ENCODE assay signal across 1 cellular context in the genomic region with DNA sequence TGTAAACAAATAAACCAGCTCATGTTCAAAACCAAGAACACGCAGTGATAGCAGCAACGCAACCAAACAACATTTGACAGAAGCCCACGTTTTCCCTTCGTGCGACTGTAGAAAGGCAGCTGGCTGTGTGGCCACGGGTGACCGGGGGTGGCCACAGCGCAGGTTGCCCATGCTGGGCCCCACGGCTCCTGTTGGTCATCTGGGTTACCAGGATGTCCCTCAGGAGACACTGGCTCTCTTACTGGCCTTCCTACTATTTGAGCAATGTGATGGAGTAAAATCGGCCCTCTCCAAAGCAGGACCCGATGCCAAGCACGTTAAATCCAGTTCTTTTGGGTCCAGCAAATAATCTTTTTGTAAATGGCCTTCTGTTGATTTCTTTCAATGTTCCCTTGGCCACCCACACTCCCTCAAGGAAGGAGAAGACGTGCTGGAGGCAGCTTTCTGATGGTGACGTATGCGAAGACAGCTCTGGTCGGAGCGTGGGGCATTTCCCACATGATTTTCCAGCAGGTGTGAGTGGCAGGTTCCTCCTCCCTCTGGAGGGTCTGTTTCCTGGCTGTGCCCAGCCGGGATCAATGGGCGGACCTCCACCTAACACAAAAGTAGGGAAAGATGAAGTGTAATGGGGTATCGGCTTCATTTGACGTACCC.
TF ChIP-seq lines count a peak whose summit lies in the region.

No MANE protein-coding gene starts in this region.

TF ChIP-seq in IMR-90, 13 proteins besides CTCF, POLR2A, EP300 and RAD21 (continued from another document):
- TF ChIP-seq, protein P1, sequence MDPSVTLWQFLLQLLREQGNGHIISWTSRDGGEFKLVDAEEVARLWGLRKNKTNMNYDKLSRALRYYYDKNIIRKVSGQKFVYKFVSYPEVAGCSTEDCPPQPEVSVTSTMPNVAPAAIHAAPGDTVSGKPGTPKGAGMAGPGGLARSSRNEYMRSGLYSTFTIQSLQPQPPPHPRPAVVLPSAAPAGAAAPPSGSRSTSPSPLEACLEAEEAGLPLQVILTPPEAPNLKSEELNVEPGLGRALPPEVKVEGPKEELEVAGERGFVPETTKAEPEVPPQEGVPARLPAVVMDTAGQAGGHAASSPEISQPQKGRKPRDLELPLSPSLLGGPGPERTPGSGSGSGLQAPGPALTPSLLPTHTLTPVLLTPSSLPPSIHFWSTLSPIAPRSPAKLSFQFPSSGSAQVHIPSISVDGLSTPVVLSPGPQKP (IDR thresholded peaks at IDR 0.05; ENCODE audit: borderline replicate concordance, low read depth, low read length) = no peak
- no peak for TF ChIP-seq BHLHE40 (IDR thresholded peaks at IDR 0.05; ENCODE audit: low read depth, low read length)
- TF ChIP-seq CEBPB (IDR thresholded peaks at IDR 0.05; ENCODE audit: low read depth, low read length) = no peak
- no peak for TF ChIP-seq MXI1 (IDR thresholded peaks at IDR 0.05; ENCODE audit: borderline replicate concordance, low read depth, low read length)
- TF ChIP-seq CHD1 (IDR thresholded peaks at IDR 0.05; ENCODE audit: low read depth, low read length) = no peak
- TF ChIP-seq RCOR1 (IDR thresholded peaks at IDR 0.05; ENCODE audit: insufficient replicate concordance, low read length) = no peak
- no peak for TF ChIP-seq MAFK (IDR thresholded peaks at IDR 0.05; ENCODE audit: low read depth, low read length)
- TF ChIP-seq MAZ (IDR thresholded peaks at IDR 0.05; ENCODE audit: borderline replicate concordance, low read depth, low read length) = no peak
- TF ChIP-seq, protein P2, sequence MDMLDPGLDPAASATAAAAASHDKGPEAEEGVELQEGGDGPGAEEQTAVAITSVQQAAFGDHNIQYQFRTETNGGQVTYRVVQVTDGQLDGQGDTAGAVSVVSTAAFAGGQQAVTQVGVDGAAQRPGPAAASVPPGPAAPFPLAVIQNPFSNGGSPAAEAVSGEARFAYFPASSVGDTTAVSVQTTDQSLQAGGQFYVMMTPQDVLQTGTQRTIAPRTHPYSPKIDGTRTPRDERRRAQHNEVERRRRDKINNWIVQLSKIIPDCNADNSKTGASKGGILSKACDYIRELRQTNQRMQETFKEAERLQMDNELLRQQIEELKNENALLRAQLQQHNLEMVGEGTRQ (IDR thresholded peaks at IDR 0.05; ENCODE audit: low read depth, low read length) = no peak
